In the genomic region with DNA sequence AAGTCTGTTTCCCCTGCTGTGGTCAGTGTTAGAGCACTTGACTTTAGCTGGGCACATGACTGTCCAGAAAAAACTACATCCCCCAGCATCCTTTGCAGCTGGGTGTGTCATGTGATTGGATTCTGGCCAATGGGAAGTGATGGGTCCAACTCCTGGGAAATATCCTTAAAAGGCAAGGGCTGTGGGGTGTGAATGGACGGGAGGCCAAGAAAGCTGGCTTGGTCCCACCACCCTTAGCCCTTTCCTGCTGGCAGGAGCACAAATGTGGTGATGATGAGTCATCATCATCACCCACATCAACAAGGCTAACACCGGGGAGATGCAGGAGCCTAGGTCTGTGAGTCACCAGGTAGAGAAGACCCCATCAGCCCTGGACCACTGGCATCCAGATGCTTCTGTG, we compare ENCODE assay signal across 10 cellular contexts.
DNase-seq lines count a peak whose midpoint lies in the region; ATAC-seq and TF ChIP-seq lines count a peak whose summit lies in the region.
"Had no signal": no experiment of that assay in that cellular context is flagged by ENCODE, and none has a peak within 500 bp of the region (broad histone marks: within the 10 kb centered on the region; RNA-seq: fewer than 3 reads in every experiment).

No MANE protein-coding gene starts in this region.

- POLR2A ChIA-PET in A673 (lab: Charles Lee; ENCODE audit: low non-redundant PET), result no interaction called here

- 0 out of 2 replicates have a peak, but pooled peaks cover 6% of the 10 kb centered on the region for H3K36me3 Mint-ChIP-seq in HFFc6 (ENCODE audit: low read depth)
- H3K36me3 Mint-ChIP-seq: activated naive CD4-positive, alpha-beta T cell treated with anti-CD3 and anti-CD28 coated beads, Interleukin-2, amount 50 U/mL, for 24 hours had no signal

- H3K27me3 Mint-ChIP-seq in HFFc6 (ENCODE audit: insufficient read depth), result peaks cover 19% of the 10 kb centered on the region

- CTCF ChIA-PET in A673 (lab: Charles Lee), result no interaction called here

- TF ChIP-seq CTCF in A673 (conservative IDR thresholded peaks at IDR 0.05; ENCODE audit: low read depth, low read length) (no peak), HFFc6 (IDR thresholded peaks at IDR 0.05) (no peak), astrocyte of the cerebellum (IDR thresholded peaks at IDR 0.05; ENCODE audit: low read depth, low read length, missing control alignments) (no peak), dorsolateral prefrontal cortex (IDR thresholded peaks at IDR 0.05 in 54 of 56, conservative IDR thresholded peaks at IDR 0.05 in 2 of 56; ENCODE audit: low read depth in 1 of 56, partially characterized antibody in 56 of 56) (no peak)

- no TSS peak for BruUV-seq in A673 (replicated peaks; lab: Mats Ljungman, UMichigan)

- H3K27me3 ChIP-seq in A673 (replicated peaks; ENCODE audit: insufficient read depth, low read depth, low read length, poor library complexity) (no peaks in the 10 kb centered on the region), dorsolateral prefrontal cortex (peaks cover 0 to 17% (median 0%) of the 10 kb centered on the region in 45 donors)

- H3K4me1 Mint-ChIP-seq in HFFc6 (ENCODE audit: low read depth), result peaks cover 11% of the 10 kb centered on the region
- H3K4me1 Mint-ChIP-seq: activated naive CD4-positive, alpha-beta T cell treated with anti-CD3 and anti-CD28 coated beads, Interleukin-2, amount 50 U/mL, for 24 hours had no signal

- H3K4me3 ChIP-seq in A673 (ENCODE audit: low read depth, low read length, poor library complexity, severe bottlenecking) (no peak overlapping the region), astrocyte of the cerebellum (ENCODE audit: low read depth, low read length) (no peak overlapping the region), dorsolateral prefrontal cortex (no peak overlapping the region)
- H3K4me3 ChIP-seq: PC-9 had no signal

- no peaks in the 10 kb centered on the region for H3K36me3 ChIP-seq in A673 (ENCODE audit: insufficient read depth, low read length, poor library complexity, severe bottlenecking)

- peaks cover 12% of the 10 kb centered on the region for H3K9me3 Mint-ChIP-seq in HFFc6
- H3K9me3 Mint-ChIP-seq: activated naive CD4-positive, alpha-beta T cell treated with anti-CD3 and anti-CD28 coated beads, Interleukin-2, amount 50 U/mL, for 24 hours had no signal

- no peak overlapping the region for H3K27ac Mint-ChIP-seq in HFFc6
- H3K27ac Mint-ChIP-seq: activated naive CD4-positive, alpha-beta T cell treated with anti-CD3 and anti-CD28 coated beads, Interleukin-2, amount 50 U/mL, for 24 hours had no signal

- no peak for ATAC-seq in HG02623 (IDR thresholded peaks at IDR 0.05; ENCODE audit: unreplicated experiment)

- H3K27ac ChIP-seq in A673 (ENCODE audit: low read depth, low read length, poor library complexity, severe bottlenecking) (no peak overlapping the region), dorsolateral prefrontal cortex (no peak overlapping the region)
- H3K27ac ChIP-seq: PC-9 had no signal

- no peaks in the 10 kb centered on the region for H3K9me3 ChIP-seq in A673 (ENCODE audit: low read depth, low read length, poor library complexity, severe bottlenecking)

- intact Hi-C loops in A673 (cut with micrococcal nuclease; ENCODE audit: unreplicated experiment), result no loop called here
- intact Hi-C loops in dorsolateral prefrontal cortex (cut with DNase I), result no loop called here

- no peak overlapping the region for H3K4me3 Mint-ChIP-seq in HFFc6
- H3K4me3 Mint-ChIP-seq: activated naive CD4-positive, alpha-beta T cell treated with anti-CD3 and anti-CD28 coated beads, Interleukin-2, amount 50 U/mL, for 24 hours had no signal

- DNase-seq in A673 (ENCODE audit: low spot score), result peak; percentile 43
- peak; percentile 40 for DNase-seq in HFFc6
- DNase-seq in astrocyte of the cerebellum (ENCODE audit: low read depth), result peak; percentile 96
- peak; percentile 87 for DNase-seq in iris pigment epithelial cell (ENCODE audit: low read depth)
- DNase-seq in dorsolateral prefrontal cortex, result no peak
- DNase-seq in NCI-H2029 treated with DMSO at 0.1 percent for 48 hours (lab: John Stamatoyannopoulos, UW), result no peak
- no peak for DNase-seq in activated effector memory CD4-positive, alpha-beta T cell treated with Interleukin-2 at 50 U/mL for 16 hours
- DNase-seq: PC-9 had no signal

- in situ Hi-C loops in astrocyte of the cerebellum (cut with HindIII; ENCODE audit: low sequenced_read_pairs), result no loop called here

- no peaks in the 10 kb centered on the region for H3K4me1 ChIP-seq in A673 (ENCODE audit: insufficient read depth, low read length, poor library complexity, severe bottlenecking)

Comparison
In these comparisons a context has a peak if more than half of its experiments do, and no peak if none do; other contexts are left out.
1. DNase-seq: peak in A673 (single experiment), HFFc6 (single experiment), astrocyte of the cerebellum (single experiment) and iris pigment epithelial cell (single experiment); none in dorsolateral prefrontal cortex (0 of 10), NCI-H2029 treated with DMSO at 0.1 percent for 48 hours (single experiment) and activated effector memory CD4-positive, alpha-beta T cell treated with Interleukin-2 at 50 U/mL for 16 hours (single experiment).